ENCODE assay signal across 10 cellular contexts in the genomic region with DNA sequence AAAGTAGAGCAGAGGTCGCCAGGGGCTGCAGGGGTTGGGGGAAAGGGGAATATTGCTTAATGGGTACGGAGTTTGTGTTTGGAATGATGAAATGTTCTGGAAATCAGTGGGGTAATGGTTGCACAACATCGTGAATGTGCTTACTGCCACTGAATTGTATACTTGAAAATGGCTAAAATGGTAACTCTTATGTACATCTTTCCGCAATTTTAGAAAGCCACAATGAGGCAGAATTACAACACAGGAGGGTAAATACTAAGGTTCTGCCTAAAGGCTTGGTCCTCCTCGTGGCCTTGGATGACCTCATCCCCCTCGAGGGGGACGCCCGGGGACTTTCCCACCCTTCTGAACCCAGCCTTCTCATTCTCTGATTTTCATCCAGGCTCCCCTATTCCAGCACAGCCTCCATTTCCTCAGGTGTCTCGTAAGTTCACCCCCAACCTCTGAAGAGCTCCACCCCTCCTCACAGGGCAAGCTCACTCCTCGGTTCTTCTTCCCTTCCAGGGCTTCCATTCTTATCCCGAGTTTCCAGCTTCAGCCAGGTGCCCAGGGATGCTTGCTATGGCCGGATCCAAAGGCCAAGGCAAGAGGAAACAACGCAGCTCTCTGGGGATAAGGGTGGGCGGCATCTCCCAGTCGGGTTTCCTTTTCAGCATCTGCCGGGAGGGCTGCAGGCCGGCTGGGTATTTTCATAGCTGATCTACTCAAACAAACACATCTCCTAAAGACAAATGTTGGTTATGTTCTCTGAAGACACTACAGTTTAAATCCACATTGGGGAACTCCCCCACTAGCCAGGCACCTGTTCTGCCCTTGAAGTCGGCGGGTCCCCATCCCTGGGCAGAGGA.
DNase-seq lines count a peak whose midpoint lies in the region; ATAC-seq and TF ChIP-seq lines count a peak whose summit lies in the region.
"Had no signal": no experiment of that assay in that cellular context is flagged by ENCODE, and none has a peak within 500 bp of the region (broad histone marks: within the 10 kb centered on the region; RNA-seq: fewer than 3 reads in every experiment).

No MANE protein-coding gene starts in this region.

- no peaks in the 10 kb centered on the region for H3F3A ChIP-seq in MM.1S (ENCODE audit: insufficient read depth, low read length)

- no peak overlapping the region for H3K4me3 Mint-ChIP-seq in activated T-helper 17 cell treated with anti-CD3 and anti-CD28 coated beads, Interleukin-2, amount 50 U/mL, for 72 hours

- DNase-seq in spleen (peak; percentile 80), HK-2 (ENCODE audit: unreplicated experiment) (no peak), SHP77 (lab: John Stamatoyannopoulos, UW) (no peak), MM.1S (no peak), NAMALWA (ENCODE audit: low spot score) (no peak)
- DNase-seq: mesenchymal stem cell, NCI-H2171 had no signal

- TF ChIP-seq CTCF in spleen (IDR thresholded peaks at IDR 0.05 in 8 of 11, conservative IDR thresholded peaks at IDR 0.05 in 3 of 11) (no peak), MM.1S (IDR thresholded peaks at IDR 0.05; ENCODE audit: low read length) (no peak)

- no peaks in the 10 kb centered on the region for H3K36me3 Mint-ChIP-seq in activated T-helper 17 cell treated with anti-CD3 and anti-CD28 coated beads, Interleukin-2, amount 50 U/mL, for 72 hours (ENCODE audit: low read depth)

- no peaks in the 10 kb centered on the region for H3K79me2 ChIP-seq in MM.1S (ENCODE audit: low read length)

- H3K9me3 ChIP-seq in spleen: peaks cover 0 to 9% (median 0%) of the 10 kb centered on the region in 8 donors
- no peaks in the 10 kb centered on the region for H3K9me3 ChIP-seq in MM.1S (replicated peaks; ENCODE audit: insufficient read depth, low read length)

- H3K4me1 Mint-ChIP-seq in activated T-helper 17 cell treated with anti-CD3 and anti-CD28 coated beads, Interleukin-2, amount 50 U/mL, for 72 hours: no peaks in the 10 kb centered on the region

- TF ChIP-seq POLR2A in spleen (IDR thresholded peaks at IDR 0.05): no peak

- H3K4me3 ChIP-seq in spleen: peak overlapping the region in 1 of 8 donors; percentile 38
- no peak overlapping the region for H3K4me3 ChIP-seq in MM.1S (ENCODE audit: low read length)

- H3K27me3 ChIP-seq in spleen (replicated peaks in 1 of 7) (peaks cover 0 to 25% (median 0%) of the 10 kb centered on the region in 7 donors), MM.1S (replicated peaks; ENCODE audit: insufficient read depth, low read length) (no peaks in the 10 kb centered on the region)

- no peaks in the 10 kb centered on the region for H3K36me3 ChIP-seq in spleen
- H3K36me3 ChIP-seq in MM.1S (replicated peaks; ENCODE audit: insufficient read depth, low read length): no peaks in the 10 kb centered on the region

- H3K4me1 ChIP-seq in spleen (peaks cover 0 to 54% (median 18%) of the 10 kb centered on the region in 6 donors), MM.1S (ENCODE audit: low read length) (no peaks in the 10 kb centered on the region)

- peaks cover 4% of the 10 kb centered on the region for H3K9me3 Mint-ChIP-seq in activated T-helper 17 cell treated with anti-CD3 and anti-CD28 coated beads, Interleukin-2, amount 50 U/mL, for 72 hours

- H4K20me1 ChIP-seq in MM.1S (ENCODE audit: insufficient read depth, low read length): no peaks in the 10 kb centered on the region

- peak overlapping the region in 7 of 8 donors; percentile 37 to 88 (median 74) for H3K27ac ChIP-seq in spleen
- H3K27ac ChIP-seq in MM.1S (ENCODE audit: low read length): no peak overlapping the region

- intact Hi-C loops in spleen (cut with DNase I; ENCODE audit: low total_unique reads): no loop called here

- peaks cover 29% of the 10 kb centered on the region for H3K27me3 Mint-ChIP-seq in activated T-helper 17 cell treated with anti-CD3 and anti-CD28 coated beads, Interleukin-2, amount 50 U/mL, for 72 hours

- H3K27ac Mint-ChIP-seq in activated T-helper 17 cell treated with anti-CD3 and anti-CD28 coated beads, Interleukin-2, amount 50 U/mL, for 72 hours: no peak overlapping the region

- 41 to 54% (median 49%) methylated on average over 19 of the region's 19 CpGs for WGBS in spleen, 5 donors

- peak; percentile 58 for ATAC-seq in GM19043 (IDR thresholded peaks at IDR 0.05; ENCODE audit: low read depth, unreplicated experiment)
- ATAC-seq in HG02943 (IDR thresholded peaks at IDR 0.05; ENCODE audit: low read depth, unreplicated experiment): peak; percentile 59
- peak; percentile 37 for ATAC-seq in activated T-helper 17 cell treated with anti-CD3 and anti-CD28 coated beads, Interleukin-2, amount 50 U/mL, for 72 hours (replicated peaks)

- H2AFZ ChIP-seq in MM.1S (ENCODE audit: low read length): no peak overlapping the region

- no peak overlapping the region for H3K9ac ChIP-seq in MM.1S (ENCODE audit: low read length)

- H3K4me2 ChIP-seq in MM.1S (ENCODE audit: low read depth, low read length): no peak overlapping the region

- no peaks in the 10 kb centered on the region for H3K9me2 ChIP-seq in MM.1S (replicated peaks; ENCODE audit: insufficient read depth, low read length)
